Comparison of ENCODE assay signal across 14 cellular contexts in the genomic region with DNA sequence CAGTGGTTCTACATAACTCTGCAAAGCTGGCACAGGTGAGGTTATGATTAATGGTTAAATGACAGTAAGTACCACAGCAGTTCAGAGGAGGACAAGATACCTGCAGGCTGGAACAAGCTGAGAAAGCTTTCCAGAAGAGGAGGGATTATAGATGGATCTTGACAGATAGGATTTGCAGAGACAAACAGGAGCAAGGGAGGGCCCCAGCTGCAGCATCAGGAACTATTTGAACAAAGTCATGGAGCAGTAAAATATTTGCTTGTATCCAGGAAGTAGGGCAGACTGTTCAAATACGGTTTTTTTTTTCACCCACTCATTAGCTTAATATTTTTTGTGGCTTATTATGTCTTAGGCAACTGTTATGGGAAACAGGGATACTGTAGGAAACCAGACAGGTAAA.
DNase-seq lines count a peak whose midpoint lies in the region; ATAC-seq, FAIRE-seq and TF ChIP-seq lines count a peak whose summit lies in the region.
"Had no signal": no experiment of that assay in that cellular context is flagged by ENCODE, and none has a peak within 500 bp of the region (broad histone marks: within the 10 kb centered on the region; RNA-seq: fewer than 3 reads in every experiment).

No MANE protein-coding gene starts in this region.

- H3K4me3 ChIP-seq in K562 (no peak overlapping the region), liver (ENCODE audit: low read depth in 1 of 3, low read length in 3 of 3) (no peak overlapping the region)
- H3K4me3 ChIP-seq: coronary artery, skin epidermis had no signal

- no peak for FAIRE-seq in K562 (lab: Jason Lieb, UNC)
- FAIRE-seq: kidney had no signal

- H3K9me3 Mint-ChIP-seq in CD14-positive monocyte, result peaks cover 2 to 9% (median 5%) of the 10 kb centered on the region in 7 donors

- no peaks in the 10 kb centered on the region for H3K4me1 Mint-ChIP-seq in CD14-positive monocyte

- no peak overlapping the region for H3K27ac ChIP-seq in K562 (ENCODE audit: extremely low read depth, low read depth, low read length)
- H3K27ac ChIP-seq in liver (ENCODE audit: low read depth in 1 of 2, low read length in 2 of 2), result peak overlapping the region; percentile 65 to 72
- H3K27ac ChIP-seq: coronary artery had no signal

- CTCF ChIA-PET in K562 (lab: Yijun Ruan, JAX; ENCODE audit: low intra/inter-chr PET ratio), result no interaction called here

- ATAC-seq in K562 (no peak), HG02759 (IDR thresholded peaks at IDR 0.05; ENCODE audit: unreplicated experiment) (no peak)

- no peak for TF ChIP-seq POLR2A in K562 (conservative IDR thresholded peaks at IDR 0.05)

- H3K27ac Mint-ChIP-seq in CD14-positive monocyte, result peak overlapping the region in 1 of 7 donors; percentile 43

- intact Hi-C loops in K562 (cut with micrococcal nuclease) (no loop called here), CD14-positive monocyte (cut with micrococcal nuclease) (no loop called here)

- H3K27me3 ChIP-seq in K562 (ENCODE audit: control insufficient read depth in 2 of 2, insufficient read depth in 2 of 2, low read length in 2 of 2) (no peaks in the 10 kb centered on the region), liver (ENCODE audit: control insufficient read depth in 4 of 4, insufficient read depth in 4 of 4, low read length in 3 of 4) (no peaks in the 10 kb centered on the region)

- H2AFZ ChIP-seq in K562 (ENCODE audit: low read depth, low read length), result no peak overlapping the region

- no peaks in the 10 kb centered on the region for H3K79me2 ChIP-seq in K562 (ENCODE audit: control insufficient read depth, insufficient read depth, low read length)

- no peak for TF ChIP-seq RAD21 in K562 (CRISPR knock-in tag; conservative IDR thresholded peaks at IDR 0.05 in 1 of 2, IDR thresholded peaks at IDR 0.05 in 1 of 2)
- peak; percentile 31 to 43 for TF ChIP-seq RAD21 in liver (IDR thresholded peaks at IDR 0.05)

- TF ChIP-seq CTCF in K562 (IDR thresholded peaks at IDR 0.05 in 2 of 3, conservative IDR thresholded peaks at IDR 0.05 in 1 of 3; ENCODE audit: insufficient read depth in 2 of 3, low read depth in 1 of 3, low read length in 3 of 3), result no peak
- no peak for TF ChIP-seq CTCF in liver (IDR thresholded peaks at IDR 0.05; ENCODE audit: low read depth, low read length, missing input control)
- no peak for TF ChIP-seq CTCF in CD14-positive monocyte (IDR thresholded peaks at IDR 0.05)

- H3K27me3 Mint-ChIP-seq in CD14-positive monocyte (ENCODE audit: low read depth in 3 of 3), result no peaks in the 10 kb centered on the region

- peak; percentile 92 for DNase-seq in DMS53 (lab: John Stamatoyannopoulos, UW)
- peak; percentile 91 for DNase-seq in NCI-H510A treated with DMSO at 0.1 percent for 48 hours (lab: John Stamatoyannopoulos, UW)
- DNase-seq in K562 (ENCODE audit: extremely low read depth in 1 of 4, low spot score in 3 of 4), result no peak
- DNase-seq in activated naive CD4-positive, alpha-beta T cell treated with Interleukin-2 at 50 U/mL for 16 hours, result no peak
- DNase-seq in CD14-positive monocyte (ENCODE audit: low spot score), result no peak
- no peak for DNase-seq in NCI-H1105 (lab: John Stamatoyannopoulos, UW)
- DNase-seq: activated CD8-positive, alpha-beta memory T cell treated with anti-CD3 and anti-CD28 coated beads for 24 hours; anterior cingulate cortex; kidney; stimulated activated naive CD4-positive, alpha-beta T cell treated with Interleukin-2 at 50 U/mL for 16 hours had no signal

- peaks cover 2 to 7% of the 10 kb centered on the region in 2 experiments; a peak in 2 of 5 replicates for H3K4me1 ChIP-seq in K562 (replicated peaks in 1 of 2; ENCODE audit: control insufficient read depth in 2 of 2, insufficient read depth in 2 of 2, low read length in 2 of 2)
- peaks cover 9 to 42% (median 31%) of the 10 kb centered on the region in 4 donors for H3K4me1 ChIP-seq in liver (ENCODE audit: control insufficient read depth in 4 of 4, insufficient read depth in 4 of 4, low read length in 3 of 4)

- in situ Hi-C loops in K562 (cut with MboI), result no loop called here

- no peaks in the 10 kb centered on the region for H3K9me1 ChIP-seq in K562 (ENCODE audit: control insufficient read depth, insufficient read depth, low read length)

- WGBS in K562 (ENCODE audit: insufficient coverage, low coverage, missing lambda C conversion rate), result 18% methylated on average over 1 of the region's 1 CpG
- WGBS in liver, result 1% methylated on average over 1 of the region's 1 CpG

- no peak overlapping the region for H3K9ac ChIP-seq in K562 (ENCODE audit: insufficient read depth in 1 of 2, low read depth in 2 of 2, low read length in 2 of 2)
- no peak overlapping the region for H3K9ac ChIP-seq in liver (ENCODE audit: low read depth in 1 of 2, low read length in 2 of 2)

- no peak overlapping the region for H3K4me2 ChIP-seq in K562 (ENCODE audit: insufficient read depth, low read length)

- H4K20me1 ChIP-seq in K562 (replicated peaks; ENCODE audit: control insufficient read depth, insufficient read depth, low read length), result no peaks in the 10 kb centered on the region

- TF ChIP-seq EP300 in K562 (IDR thresholded peaks at IDR 0.05; ENCODE audit: low read length), result no peak

- no peak overlapping the region for H3K4me3 Mint-ChIP-seq in CD14-positive monocyte

- POLR2A ChIA-PET in K562 (lab: Yijun Ruan, JAX), result interaction anchor here (0.8 kb wide), 1 partner anchor 10 kb away, joined by 3 read pairs; no protein-coding TSS in a partner anchor

- H3K36me3 ChIP-seq in K562 (ENCODE audit: control insufficient read depth, insufficient read depth, low read length) (no peaks in the 10 kb centered on the region), liver (ENCODE audit: control insufficient read depth in 4 of 4, insufficient read depth in 3 of 4, low read depth in 1 of 4, low read length in 3 of 4) (no peaks in the 10 kb centered on the region)

- no peaks in the 10 kb centered on the region for H3K36me3 Mint-ChIP-seq in CD14-positive monocyte

- BruUV-seq in K562 (replicated peaks; lab: Mats Ljungman, UMichigan), result no TSS peak

- 0 out of 2 replicates have a peak, but pooled peaks cover 3% of the 10 kb centered on the region for H3K9me3 ChIP-seq in K562 (replicated peaks; ENCODE audit: control insufficient read depth, insufficient read depth, low read depth, low read length)
- H3K9me3 ChIP-seq in liver (ENCODE audit: control insufficient read depth in 4 of 4, low read length in 3 of 4), result no peaks in the 10 kb centered on the region

TF ChIP-seq in K562, 482 proteins besides CTCF, POLR2A, EP300 and RAD21:
- TF ChIP-seq, protein P1, sequence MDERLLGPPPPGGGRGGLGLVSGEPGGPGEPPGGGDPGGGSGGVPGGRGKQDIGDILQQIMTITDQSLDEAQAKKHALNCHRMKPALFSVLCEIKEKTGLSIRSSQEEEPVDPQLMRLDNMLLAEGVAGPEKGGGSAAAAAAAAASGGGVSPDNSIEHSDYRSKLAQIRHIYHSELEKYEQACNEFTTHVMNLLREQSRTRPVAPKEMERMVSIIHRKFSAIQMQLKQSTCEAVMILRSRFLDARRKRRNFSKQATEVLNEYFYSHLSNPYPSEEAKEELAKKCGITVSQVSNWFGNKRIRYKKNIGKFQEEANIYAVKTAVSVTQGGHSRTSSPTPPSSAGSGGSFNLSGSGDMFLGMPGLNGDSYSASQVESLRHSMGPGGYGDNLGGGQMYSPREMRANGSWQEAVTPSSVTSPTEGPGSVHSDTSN (CRISPR knock-in tag; IDR thresholded peaks at IDR 0.05; ENCODE audit: low read depth), result no peak
- TF ChIP-seq, protein P1 (tag; conservative IDR thresholded peaks at IDR 0.05; ENCODE audit: low read depth), result peak; percentile 21; the same call in 1 of the 2 replicates
- TF ChIP-seq GATAD2A (IDR thresholded peaks at IDR 0.05) (no peak), ELF1 (tag; IDR thresholded peaks at IDR 0.05) (0 out of 2 replicates have a peak, but pooled peaks have one; percentile 24)

TF ChIP-seq in liver, 16 proteins besides CTCF, POLR2A, EP300 and RAD21 (continues in another document):
- TF ChIP-seq, protein P2, sequence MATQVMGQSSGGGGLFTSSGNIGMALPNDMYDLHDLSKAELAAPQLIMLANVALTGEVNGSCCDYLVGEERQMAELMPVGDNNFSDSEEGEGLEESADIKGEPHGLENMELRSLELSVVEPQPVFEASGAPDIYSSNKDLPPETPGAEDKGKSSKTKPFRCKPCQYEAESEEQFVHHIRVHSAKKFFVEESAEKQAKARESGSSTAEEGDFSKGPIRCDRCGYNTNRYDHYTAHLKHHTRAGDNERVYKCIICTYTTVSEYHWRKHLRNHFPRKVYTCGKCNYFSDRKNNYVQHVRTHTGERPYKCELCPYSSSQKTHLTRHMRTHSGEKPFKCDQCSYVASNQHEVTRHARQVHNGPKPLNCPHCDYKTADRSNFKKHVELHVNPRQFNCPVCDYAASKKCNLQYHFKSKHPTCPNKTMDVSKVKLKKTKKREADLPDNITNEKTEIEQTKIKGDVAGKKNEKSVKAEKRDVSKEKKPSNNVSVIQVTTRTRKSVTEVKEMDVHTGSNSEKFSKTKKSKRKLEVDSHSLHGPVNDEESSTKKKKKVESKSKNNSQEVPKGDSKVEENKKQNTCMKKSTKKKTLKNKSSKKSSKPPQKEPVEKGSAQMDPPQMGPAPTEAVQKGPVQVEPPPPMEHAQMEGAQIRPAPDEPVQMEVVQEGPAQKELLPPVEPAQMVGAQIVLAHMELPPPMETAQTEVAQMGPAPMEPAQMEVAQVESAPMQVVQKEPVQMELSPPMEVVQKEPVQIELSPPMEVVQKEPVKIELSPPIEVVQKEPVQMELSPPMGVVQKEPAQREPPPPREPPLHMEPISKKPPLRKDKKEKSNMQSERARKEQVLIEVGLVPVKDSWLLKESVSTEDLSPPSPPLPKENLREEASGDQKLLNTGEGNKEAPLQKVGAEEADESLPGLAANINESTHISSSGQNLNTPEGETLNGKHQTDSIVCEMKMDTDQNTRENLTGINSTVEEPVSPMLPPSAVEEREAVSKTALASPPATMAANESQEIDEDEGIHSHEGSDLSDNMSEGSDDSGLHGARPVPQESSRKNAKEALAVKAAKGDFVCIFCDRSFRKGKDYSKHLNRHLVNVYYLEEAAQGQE (IDR thresholded peaks at IDR 0.05), result no peak
- TF ChIP-seq FOXA2 (IDR thresholded peaks at IDR 0.05), result peak; percentile 9
- peak; percentile 33 to 51 for TF ChIP-seq HNF4A (conservative IDR thresholded peaks at IDR 0.05)
- TF ChIP-seq, protein P3, sequence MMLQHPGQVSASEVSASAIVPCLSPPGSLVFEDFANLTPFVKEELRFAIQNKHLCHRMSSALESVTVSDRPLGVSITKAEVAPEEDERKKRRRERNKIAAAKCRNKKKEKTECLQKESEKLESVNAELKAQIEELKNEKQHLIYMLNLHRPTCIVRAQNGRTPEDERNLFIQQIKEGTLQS (IDR thresholded peaks at IDR 0.05), result no peak
- peak; percentile 21 for TF ChIP-seq YY1 (IDR thresholded peaks at IDR 0.05)
- TF ChIP-seq NR2F2 (IDR thresholded peaks at IDR 0.05), result peak; percentile 13

Comparison
In these comparisons a context has a peak if more than half of its experiments do, and no peak if none do; other contexts are left out.
1. DNase-seq: peak in DMS53 (single experiment) and NCI-H510A treated with DMSO at 0.1 percent for 48 hours (single experiment); none in K562 (0 of 4), activated naive CD4-positive, alpha-beta T cell treated with Interleukin-2 at 50 U/mL for 16 hours (single experiment), CD14-positive monocyte (single experiment) and NCI-H1105 (single experiment).